12 cellular contexts compared by ENCODE assay signal in genomic region chrX:21944136-21944615, GRCh38. TPM values are rescaled to one million over a fixed set of nuclear protein-coding genes. Genes with fewer than 3 reads are reported as not detected.
DNase-seq lines count a peak whose midpoint lies in the region; ATAC-seq, FAIRE-seq and TF ChIP-seq lines count a peak whose summit lies in the region.
"Had no signal": no experiment of that assay in that cellular context is flagged by ENCODE, and none has a peak within 500 bp of the region (broad histone marks: within the 10 kb centered on the region; RNA-seq: fewer than 3 reads in every experiment).

No MANE protein-coding gene starts in this region.

- CTCF ChIA-PET in CD8-positive, alpha-beta memory T cell (lab: Charles Lee) = no interaction called here

- H3K4me2 ChIP-seq in MM.1S (ENCODE audit: low read depth, low read length) = no peak overlapping the region

- no peaks in the 10 kb centered on the region for H3K9me3 Mint-ChIP-seq in CD8-positive, alpha-beta memory T cell
- H3K9me3 Mint-ChIP-seq in nephron = no peaks in the 10 kb centered on the region

- peaks cover 29% of the 10 kb centered on the region for H3K4me1 ChIP-seq in CD8-positive, alpha-beta memory T cell (ENCODE audit: insufficient read depth, low read length)
- peaks cover 77% of the 10 kb centered on the region for H3K4me1 ChIP-seq in HUES48 (ENCODE audit: control insufficient read depth, insufficient read depth, low read length)
- no peaks in the 10 kb centered on the region for H3K4me1 ChIP-seq in MM.1S (ENCODE audit: low read length)

- TF ChIP-seq CTCF in bronchial epithelial cell (IDR thresholded peaks at IDR 0.05; ENCODE audit: insufficient read depth, low read length, severe bottlenecking) (no peak), nephron (IDR thresholded peaks at IDR 0.05; ENCODE audit: unreplicated experiment in 3 of 3) (no peak), MM.1S (IDR thresholded peaks at IDR 0.05; ENCODE audit: low read length) (no peak)

- no peaks in the 10 kb centered on the region for H3K27me3 ChIP-seq in CD8-positive, alpha-beta memory T cell (ENCODE audit: insufficient read depth, low read length, poor library complexity, severe bottlenecking)
- H3K27me3 ChIP-seq in HUES48 (ENCODE audit: control insufficient read depth, insufficient read depth, low read length) (peaks cover 4% of the 10 kb centered on the region; the same call in 1 of the 2 replicates), bronchial epithelial cell (ENCODE audit: control insufficient read depth, insufficient read depth, low read length) (no peaks in the 10 kb centered on the region), MM.1S (replicated peaks; ENCODE audit: insufficient read depth, low read length) (no peaks in the 10 kb centered on the region)

- peaks cover 39 to 71% (median 54%) of the 10 kb centered on the region in 3 donors for H3K4me1 Mint-ChIP-seq in CD8-positive, alpha-beta memory T cell
- H3K4me1 Mint-ChIP-seq in nephron = peaks cover 63% of the 10 kb centered on the region

- H3K9me3 ChIP-seq in CD8-positive, alpha-beta memory T cell (ENCODE audit: low read length) = no peaks in the 10 kb centered on the region
- H3K9me3 ChIP-seq in HUES48 (ENCODE audit: control insufficient read depth, insufficient read depth, low read length) (no peaks in the 10 kb centered on the region), MM.1S (replicated peaks; ENCODE audit: insufficient read depth, low read length) (no peaks in the 10 kb centered on the region)

- H3K4me3 Mint-ChIP-seq in CD8-positive, alpha-beta memory T cell = peak overlapping the region in 6 of 7 donors; percentile 37 to 80 (median 54)
- peak overlapping the region; percentile 29 to 92 (median 47) for H3K4me3 Mint-ChIP-seq in nephron

- 0 out of 2 replicates have a peak, but pooled peaks cover 2% of the 10 kb centered on the region for H3F3A ChIP-seq in MM.1S (ENCODE audit: insufficient read depth, low read length)

- POLR2A ChIA-PET in CD8-positive, alpha-beta memory T cell (lab: Charles Lee) = no interaction called here

- no peaks in the 10 kb centered on the region for H3K9me2 ChIP-seq in MM.1S (replicated peaks; ENCODE audit: insufficient read depth, low read length)

- H3K4me3 ChIP-seq in CD8-positive, alpha-beta memory T cell (ENCODE audit: low read length) = no peak overlapping the region
- H3K4me3 ChIP-seq in HUES48 (ENCODE audit: low read depth, low read length) (peak overlapping the region; percentile 87; the same call in 1 of the 2 replicates), bronchial epithelial cell (ENCODE audit: low read depth, low read length) (no peak overlapping the region), MM.1S (ENCODE audit: low read length) (no peak overlapping the region)

- peaks cover 43% of the 10 kb centered on the region for H3K79me2 ChIP-seq in MM.1S (ENCODE audit: low read length)

- ATAC-seq in HG02588 (IDR thresholded peaks at IDR 0.05; ENCODE audit: unreplicated experiment) = no peak

- DNase-seq in CD8-positive, alpha-beta memory T cell = no peak
- DNase-seq in bronchial epithelial cell (ENCODE audit: low read depth) (peak; percentile 65), KBM-7 (no peak), dedifferentiated amniotic fluid mesenchymal stem cell (ENCODE audit: extremely low spot score) (no peak), MM.1S (no peak)
- DNase-seq: NCI-H1436 treated with DMSO at 0.1 percent for 48 hours; stimulated activated CD4-positive, alpha-beta T cell treated with anti-CD3 and anti-CD28 coated beads, Interleukin-15, amount 100 ng/mL, for 24 hours; stimulated activated naive CD4-positive, alpha-beta T cell treated with Interleukin-2 at 50 U/mL for 16 hours had no signal

- H3K27me3 Mint-ChIP-seq in CD8-positive, alpha-beta memory T cell = peaks cover 0 to 3% of the 10 kb centered on the region in 2 donors
- no peaks in the 10 kb centered on the region for H3K27me3 Mint-ChIP-seq in nephron (ENCODE audit: low read depth)

- in situ Hi-C loops in KBM-7 (cut with MboI; ENCODE audit: low pct_unique_long_range_greater_than_20kb, low sequenced_read_pairs) = no loop called here

- H3K36me3 Mint-ChIP-seq in CD8-positive, alpha-beta memory T cell = peaks cover 0 to 2% (median 0%) of the 10 kb centered on the region in 3 donors
- H3K36me3 Mint-ChIP-seq in nephron (ENCODE audit: low read depth) = peaks cover 17% of the 10 kb centered on the region

- H3K36me3 ChIP-seq in CD8-positive, alpha-beta memory T cell (ENCODE audit: insufficient read depth, low read length) = no peaks in the 10 kb centered on the region
- H3K36me3 ChIP-seq in HUES48 (ENCODE audit: control insufficient read depth, insufficient read depth, low read length) = peaks cover 17% of the 10 kb centered on the region
- H3K36me3 ChIP-seq in bronchial epithelial cell (ENCODE audit: control insufficient read depth, insufficient read depth, low read length) = peaks cover 2% of the 10 kb centered on the region
- no peaks in the 10 kb centered on the region for H3K36me3 ChIP-seq in MM.1S (replicated peaks; ENCODE audit: insufficient read depth, low read length)

- no peak overlapping the region for H2AFZ ChIP-seq in MM.1S (ENCODE audit: low read length)

- H3K27ac ChIP-seq in CD8-positive, alpha-beta memory T cell (ENCODE audit: low read depth, low read length) = no peak overlapping the region
- H3K27ac ChIP-seq in HUES48 (ENCODE audit: low read depth, low read length) (peak overlapping the region; percentile 18), MM.1S (ENCODE audit: low read length) (no peak overlapping the region)

- peak overlapping the region in 3 of 8 donors; percentile 15 to 36 (median 17) for H3K27ac Mint-ChIP-seq in CD8-positive, alpha-beta memory T cell
- H3K27ac Mint-ChIP-seq in nephron = peak overlapping the region; percentile 34 to 97 (median 44)

- H4K20me1 ChIP-seq in MM.1S (ENCODE audit: insufficient read depth, low read length) = no peaks in the 10 kb centered on the region

- H3K9ac ChIP-seq in HUES48 (ENCODE audit: low read depth, low read length) (no peak overlapping the region), MM.1S (ENCODE audit: low read length) (no peak overlapping the region)

- no peak for FAIRE-seq in bronchial epithelial cell (lab: Jason Lieb, UNC)
- FAIRE-seq: D721Med had no signal

RNA-seq across cellular contexts. Expression of gene SMS, which starts 3.7 kb away (rescaled TPM):
- total RNA-seq in CD8-positive, alpha-beta memory T cell = 100 to 1,000 TPM; 131 to 134 TPM
- 69.3 TPM for polyA plus RNA-seq in CD8-positive, alpha-beta memory T cell
- 200 and 252 TPM in 2 replicates for total RNA-seq in bronchial epithelial cell
